Comparison of ENCODE assay signal across 8 cellular contexts in the genomic region with DNA sequence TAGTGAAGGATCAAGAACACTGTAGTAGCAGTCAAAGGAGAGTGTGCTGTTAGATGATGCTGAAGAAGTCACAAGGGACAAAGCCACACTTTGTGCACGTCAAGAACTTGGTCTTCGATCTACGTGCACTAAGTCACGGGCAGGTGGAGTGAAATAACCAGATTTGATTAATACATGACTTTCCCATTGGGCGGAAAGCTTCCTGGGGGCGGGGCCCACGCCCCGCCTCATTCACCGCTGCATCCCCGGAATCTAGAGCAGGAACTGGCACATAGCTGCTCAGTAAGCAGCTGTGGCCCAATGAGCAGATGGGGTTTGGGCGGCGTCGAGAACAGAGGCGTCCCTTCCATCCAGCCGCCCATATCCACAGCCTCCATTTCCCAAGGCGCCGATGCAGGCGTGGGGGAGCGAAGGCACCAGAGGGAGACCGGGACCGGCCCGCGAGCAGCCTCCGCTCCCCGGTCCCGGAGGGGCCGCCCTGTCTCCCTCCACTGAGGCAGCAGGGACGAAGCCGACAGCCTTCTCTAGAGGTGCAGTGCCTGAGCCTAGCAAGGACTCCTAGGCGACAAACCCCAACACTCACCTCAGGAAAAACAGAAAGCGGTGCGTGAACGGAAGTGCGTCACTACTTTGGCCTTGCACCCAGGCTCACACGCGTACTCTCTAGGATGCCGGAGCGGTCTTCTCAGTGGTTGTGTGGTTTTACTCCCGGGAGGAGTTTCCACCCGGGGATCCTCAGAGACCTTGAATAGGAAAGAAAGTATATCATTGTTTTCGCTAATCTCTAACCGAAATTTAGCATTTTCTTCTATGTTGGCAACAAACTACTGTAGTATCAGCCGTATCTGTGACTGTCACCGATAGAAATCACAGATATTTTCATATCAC. TPM values are rescaled to one million over a fixed set of nuclear protein-coding genes. Genes with fewer than 3 reads are reported as not detected.
A peak's percentile ranks its signal among the peaks of the same experiment; 100 is the strongest.
DNase-seq lines count a peak whose midpoint lies in the region; ATAC-seq and TF ChIP-seq lines count a peak whose summit lies in the region.

No MANE protein-coding gene starts in this region.

- H3K27ac ChIP-seq in esophagus muscularis mucosa (replicated peaks in 1 of 4): peak overlapping the region; percentile 93 to 98 (median 94)
- peak overlapping the region; percentile 90 for H3K27ac ChIP-seq in muscle layer of duodenum (ENCODE audit: low read length)

- TF ChIP-seq EP300 in esophagus muscularis mucosa (IDR thresholded peaks at IDR 0.05): no peak

- H3K27me3 ChIP-seq in esophagus muscularis mucosa: no peaks in the 10 kb centered on the region
- H3K27me3 ChIP-seq in muscle layer of duodenum (ENCODE audit: low read depth, low read length): no peaks in the 10 kb centered on the region

- peak overlapping the region; percentile 79 to 95 (median 90) for H3K4me3 Mint-ChIP-seq in IgD-negative memory B cell

- peaks cover 3% of the 10 kb centered on the region for H3K27me3 Mint-ChIP-seq in IgD-negative memory B cell

- H3K9me3 Mint-ChIP-seq in IgD-negative memory B cell: peaks cover 0 to 2% (median 0%) of the 10 kb centered on the region in 3 donors

- WGBS in esophagus muscularis mucosa: 1% methylated on average over 24 of the region's 44 CpGs

- H3K4me3 ChIP-seq in esophagus muscularis mucosa (peak overlapping the region; percentile 69 to 95 (median 83)), muscle layer of duodenum (ENCODE audit: low read depth in 1 of 2, low read length in 2 of 2) (peak overlapping the region; percentile 79 to 81)

- TF ChIP-seq CTCF in esophagus muscularis mucosa (IDR thresholded peaks at IDR 0.05): no peak

- DNase-seq in DMS153 (lab: John Stamatoyannopoulos, UW) (peak; percentile 76), esophagus muscularis mucosa (ENCODE audit: extremely low spot score) (peak; percentile 98)
- peak; percentile 83 to 85 for DNase-seq in activated T-cell treated with anti-CD3 and anti-CD28 coated beads, Interleukin-2, amount 50 U/mL, for 48 hours
- peak; percentile 48 for DNase-seq in stimulated activated CD8-positive, alpha-beta memory T cell treated with anti-CD3 and anti-CD28 coated beads, Interleukin-7, amount 100 ng/mL, for 24 hours (ENCODE audit: low read depth)

- H3K36me3 ChIP-seq in esophagus muscularis mucosa (peaks cover 0 to 13% (median 0%) of the 10 kb centered on the region in 4 donors), muscle layer of duodenum (ENCODE audit: control insufficient read depth in 1 of 2, insufficient read depth in 2 of 2, low read length in 2 of 2) (peaks cover 0 to 3% of the 10 kb centered on the region in 2 donors)

- intact Hi-C loops in esophagus muscularis mucosa (cut with DNase I): loop anchor here (1.0 kb wide), 1 partner anchor 22 kb away; a partner anchor contains a TSS

- H3K36me3 Mint-ChIP-seq in IgD-negative memory B cell: peaks cover 12% of the 10 kb centered on the region

- peak; percentile 32 for TF ChIP-seq POLR2A in esophagus muscularis mucosa (IDR thresholded peaks at IDR 0.05; ENCODE audit: low read depth)

- peak overlapping the region; percentile 84 to 95 (median 90) for H3K27ac Mint-ChIP-seq in IgD-negative memory B cell

- H3K9me3 ChIP-seq in esophagus muscularis mucosa (no peaks in the 10 kb centered on the region), muscle layer of duodenum (ENCODE audit: control insufficient read depth in 1 of 2, low read length in 2 of 2) (no peaks in the 10 kb centered on the region)

- H3K4me1 ChIP-seq in esophagus muscularis mucosa: peaks cover 6 to 17% (median 16%) of the 10 kb centered on the region in 4 donors
- H3K4me1 ChIP-seq in muscle layer of duodenum (ENCODE audit: control insufficient read depth in 1 of 2, insufficient read depth in 2 of 2, low read length in 2 of 2): peaks cover 0 to 4% of the 10 kb centered on the region in 2 donors

- ATAC-seq in GM21576 (IDR thresholded peaks at IDR 0.05; ENCODE audit: unreplicated experiment): peak; percentile 89

- H3K4me1 Mint-ChIP-seq in IgD-negative memory B cell: peaks cover 14 to 15% (median 15%) of the 10 kb centered on the region in 3 donors

TF ChIP-seq in PFSK-1, 5 proteins besides CTCF, POLR2A, EP300 and RAD21:
- TF ChIP-seq SIN3A (IDR thresholded peaks at IDR 0.05; ENCODE audit: borderline replicate concordance, insufficient read depth, low read length) (no peak), TAF1 (IDR thresholded peaks at IDR 0.05; ENCODE audit: borderline replicate concordance, insufficient read depth, low read length) (no peak), POLR2AphosphoS5 (IDR thresholded peaks at IDR 0.05; ENCODE audit: low read depth, low read length) (peak; percentile 59; the same call in 1 of the 2 replicates), FOXP2 (optimal IDR thresholded peaks at IDR 0.05; ENCODE audit: borderline replicate concordance, extremely low read depth, extremely low read length, insufficient read depth) (no peak)
- TF ChIP-seq, protein P1, sequence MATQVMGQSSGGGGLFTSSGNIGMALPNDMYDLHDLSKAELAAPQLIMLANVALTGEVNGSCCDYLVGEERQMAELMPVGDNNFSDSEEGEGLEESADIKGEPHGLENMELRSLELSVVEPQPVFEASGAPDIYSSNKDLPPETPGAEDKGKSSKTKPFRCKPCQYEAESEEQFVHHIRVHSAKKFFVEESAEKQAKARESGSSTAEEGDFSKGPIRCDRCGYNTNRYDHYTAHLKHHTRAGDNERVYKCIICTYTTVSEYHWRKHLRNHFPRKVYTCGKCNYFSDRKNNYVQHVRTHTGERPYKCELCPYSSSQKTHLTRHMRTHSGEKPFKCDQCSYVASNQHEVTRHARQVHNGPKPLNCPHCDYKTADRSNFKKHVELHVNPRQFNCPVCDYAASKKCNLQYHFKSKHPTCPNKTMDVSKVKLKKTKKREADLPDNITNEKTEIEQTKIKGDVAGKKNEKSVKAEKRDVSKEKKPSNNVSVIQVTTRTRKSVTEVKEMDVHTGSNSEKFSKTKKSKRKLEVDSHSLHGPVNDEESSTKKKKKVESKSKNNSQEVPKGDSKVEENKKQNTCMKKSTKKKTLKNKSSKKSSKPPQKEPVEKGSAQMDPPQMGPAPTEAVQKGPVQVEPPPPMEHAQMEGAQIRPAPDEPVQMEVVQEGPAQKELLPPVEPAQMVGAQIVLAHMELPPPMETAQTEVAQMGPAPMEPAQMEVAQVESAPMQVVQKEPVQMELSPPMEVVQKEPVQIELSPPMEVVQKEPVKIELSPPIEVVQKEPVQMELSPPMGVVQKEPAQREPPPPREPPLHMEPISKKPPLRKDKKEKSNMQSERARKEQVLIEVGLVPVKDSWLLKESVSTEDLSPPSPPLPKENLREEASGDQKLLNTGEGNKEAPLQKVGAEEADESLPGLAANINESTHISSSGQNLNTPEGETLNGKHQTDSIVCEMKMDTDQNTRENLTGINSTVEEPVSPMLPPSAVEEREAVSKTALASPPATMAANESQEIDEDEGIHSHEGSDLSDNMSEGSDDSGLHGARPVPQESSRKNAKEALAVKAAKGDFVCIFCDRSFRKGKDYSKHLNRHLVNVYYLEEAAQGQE (IDR thresholded peaks at IDR 0.05; ENCODE audit: insufficient read depth in 1 of 2, low read depth in 2 of 2, low read length in 2 of 2): 0 out of 4 replicates have a peak, but pooled peaks of 1 of the 2 experiments have one; percentile 6

RNA-seq across cellular contexts. Expression of a gene that starts 4.9 kb away (rescaled TPM):
- polyA plus RNA-seq in IgD-negative memory B cell: 2.5 TPM
- polyA plus RNA-seq in PFSK-1 (2012; ENCODE audit: insufficient read length, low read depth): 0.58 TPM
- total RNA-seq in esophagus muscularis mucosa: 1 to 10 TPM; 2.3 to 4.0 (median 2.9) TPM

RNA-seq across cellular contexts. Expression of a gene that starts 22.2 kb away (rescaled TPM):
- 6.5 TPM for polyA plus RNA-seq in IgD-negative memory B cell
- polyA plus RNA-seq in PFSK-1 (2012; ENCODE audit: insufficient read length, low read depth): 5.8 TPM
- total RNA-seq in esophagus muscularis mucosa: 10 to 100 TPM in 3 of 4 donors, 1 to 10 TPM in 1; 9.4 to 12.5 (median 11.2) TPM

RNA-seq across cellular contexts. Expression of a gene that starts 42.0 kb away (rescaled TPM):
- polyA plus RNA-seq in IgD-negative memory B cell: not detected
- not detected for polyA plus RNA-seq in PFSK-1 (2012; ENCODE audit: insufficient read length, low read depth)
- total RNA-seq in esophagus muscularis mucosa: under 1 TPM in 2 of 4 donors, not detected in 2; 0.26 to 0.63 TPM

RNA-seq across cellular contexts. Expression of a gene that starts 42.4 kb away (rescaled TPM):
- not detected for polyA plus RNA-seq in IgD-negative memory B cell
- polyA plus RNA-seq in PFSK-1 (2012; ENCODE audit: insufficient read length, low read depth): not detected
- not detected for total RNA-seq in esophagus muscularis mucosa

Comparison
In these comparisons a context has a peak if more than half of its experiments do, and no peak if none do; other contexts are left out.
1. Peak in every context shown above with its lines: DNase-seq, ATAC-seq, H3K4me3 ChIP-seq and H3K27ac ChIP-seq.
2. DNase-seq: peak in every context shown above with its lines; median percentile 98 in esophagus muscularis mucosa; 84 in activated T-cell treated with anti-CD3 and anti-CD28 coated beads, Interleukin-2, amount 50 U/mL, for 48 hours; 76 in DMS153; 48 in stimulated activated CD8-positive, alpha-beta memory T cell treated with anti-CD3 and anti-CD28 coated beads, Interleukin-7, amount 100 ng/mL, for 24 hours.